ENCODE assay signal across 15 cellular contexts in the genomic region with DNA sequence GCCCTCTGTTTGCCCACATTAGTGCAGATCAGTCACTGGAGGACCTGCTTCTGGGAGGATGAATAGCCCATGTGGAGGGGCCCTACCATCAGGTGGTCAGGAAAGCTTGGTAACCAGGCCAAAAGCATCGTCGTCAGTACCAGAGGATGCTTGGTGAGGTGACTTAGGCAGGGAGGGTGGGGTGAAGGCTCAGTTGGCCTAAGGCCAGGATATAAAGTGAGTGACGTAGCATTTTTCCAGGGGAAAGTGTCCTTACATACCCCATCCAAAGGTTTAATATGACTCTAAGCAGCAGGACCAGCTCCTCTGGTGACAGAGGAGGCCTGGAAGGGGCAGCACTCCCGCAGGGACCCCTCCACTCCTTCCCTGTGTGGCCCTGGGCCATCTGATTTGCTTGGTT.
"Had no signal": no experiment of that assay in that cellular context is flagged by ENCODE, and none has a peak within 500 bp of the region (broad histone marks: within the 10 kb centered on the region; RNA-seq: fewer than 3 reads in every experiment).

No MANE protein-coding gene starts in this region.

- H3K27me3 Mint-ChIP-seq: activated B cell treated with CpG ODN at 0.5 μM for 24 hours; activated CD8-positive, alpha-beta T cell treated with anti-CD3 and anti-CD28 coated beads for 36 hours; T-helper 17 cell had no signal

- H3K9me3 Mint-ChIP-seq: activated B cell treated with CpG ODN at 0.5 μM for 24 hours; activated CD8-positive, alpha-beta T cell treated with anti-CD3 and anti-CD28 coated beads for 36 hours; activated naive CD4-positive, alpha-beta T cell treated with anti-CD3 and anti-CD28 coated beads for 36 hours; activated T-helper 1 cell treated with anti-CD3 and anti-CD28 coated beads, Interleukin-12 subunit alpha, Interleukin-12 subunit beta, Interleukin-2, Interleukin-4 antibody, amounts not matched to agents 30 ng/mL and 10 ng/mL and 1 ng/mL, durations not matched to agents 14 hours and 24 hours and 36 hours; neural progenitor cell had no signal

- DNase-seq: activated B cell treated with CpG ODN at 0.5 μM for 24 hours; activated CD4-positive, alpha-beta T cell treated with anti-CD3 and anti-CD28 coated beads for 48 hours; activated CD8-positive, alpha-beta T cell treated with anti-CD3 and anti-CD28 coated beads for 36 hours; activated naive CD4-positive, alpha-beta T cell treated with anti-CD3 and anti-CD28 coated beads for 36 hours; gastrocnemius medialis; heart right ventricle; left colon; lower lobe of right lung; stimulated activated CD4-positive, alpha-beta T cell treated with anti-CD3 and anti-CD28 coated beads, Interleukin-2, amount 100 ng/mL, for 48 hours; stimulated activated naive CD4-positive, alpha-beta T cell treated with Interleukin-2 at 50 U/mL for 16 hours; T-helper 17 cell; trophoblast cell had no signal

- H3K27ac Mint-ChIP-seq: activated B cell treated with CpG ODN at 0.5 μM for 24 hours; activated CD8-positive, alpha-beta T cell treated with anti-CD3 and anti-CD28 coated beads for 36 hours; activated naive CD4-positive, alpha-beta T cell treated with anti-CD3 and anti-CD28 coated beads for 36 hours; activated T-helper 1 cell treated with anti-CD3 and anti-CD28 coated beads, Interleukin-12 subunit alpha, Interleukin-12 subunit beta, Interleukin-2, Interleukin-4 antibody, amounts not matched to agents 30 ng/mL and 10 ng/mL and 1 ng/mL, durations not matched to agents 14 hours and 24 hours and 36 hours; T-helper 17 cell had no signal

- ATAC-seq: activated CD8-positive, alpha-beta T cell treated with anti-CD3 and anti-CD28 coated beads for 36 hours; gastrocnemius medialis; heart right ventricle; left colon; lower lobe of right lung; pancreas; T-helper 17 cell had no signal

- H3K4me3 Mint-ChIP-seq: activated B cell treated with CpG ODN at 0.5 μM for 24 hours; activated CD8-positive, alpha-beta T cell treated with anti-CD3 and anti-CD28 coated beads for 36 hours; activated naive CD4-positive, alpha-beta T cell treated with anti-CD3 and anti-CD28 coated beads for 36 hours; activated T-helper 1 cell treated with anti-CD3 and anti-CD28 coated beads, Interleukin-12 subunit alpha, Interleukin-12 subunit beta, Interleukin-2, Interleukin-4 antibody, amounts not matched to agents 30 ng/mL and 10 ng/mL and 1 ng/mL, durations not matched to agents 14 hours and 24 hours and 36 hours; neural progenitor cell; T-helper 17 cell had no signal
